ENCODE assay signal across 15 cellular contexts in genomic region chr16:54846761-54847160, GRCh38.
DNase-seq lines count a peak whose midpoint lies in the region; ATAC-seq and TF ChIP-seq lines count a peak whose summit lies in the region.
"Had no signal": no experiment of that assay in that cellular context is flagged by ENCODE, and none has a peak within 500 bp of the region (broad histone marks: within the 10 kb centered on the region; RNA-seq: fewer than 3 reads in every experiment).

No MANE protein-coding gene starts in this region.

- H3K9me3 ChIP-seq in HAP-1: no peaks in the 10 kb centered on the region

- peaks cover 2% of the 10 kb centered on the region for H3K9me3 Mint-ChIP-seq in Calu3 (ENCODE audit: low read depth, unreplicated experiment)
- peaks cover 28% of the 10 kb centered on the region for H3K9me3 Mint-ChIP-seq in mesothelial cell of epicardium
- peaks cover 10% of the 10 kb centered on the region for H3K9me3 Mint-ChIP-seq in stimulated activated effector memory CD8-positive, alpha-beta T cell treated with anti-CD3 and anti-CD28 coated beads, Interleukin-12 subunit alpha, Interleukin-12 subunit beta, amount 100 ng/mL, for 72 hours

- no peaks in the 10 kb centered on the region for H3K27me3 ChIP-seq in HAP-1 (ENCODE audit: low read depth)

- H3K4me3 Mint-ChIP-seq in Calu3 (ENCODE audit: low read depth, unreplicated experiment) (no peak overlapping the region), mesothelial cell of epicardium (no peak overlapping the region)
- H3K4me3 Mint-ChIP-seq in stimulated activated effector memory CD8-positive, alpha-beta T cell treated with anti-CD3 and anti-CD28 coated beads, Interleukin-12 subunit alpha, Interleukin-12 subunit beta, amount 100 ng/mL, for 72 hours: no peak overlapping the region

- CTCF ChIA-PET in Calu3 (lab: Charles Lee): interaction anchor here (0.5 to 0.7 kb wide), 3 partner anchors 112 to 1343 kb away, joined by 3 to 4 read pairs (median 3); no protein-coding TSS in a partner anchor

- H3K4me1 Mint-ChIP-seq in Calu3 (ENCODE audit: low read depth, unreplicated experiment) (peaks cover 12% of the 10 kb centered on the region), mesothelial cell of epicardium (peaks cover 12% of the 10 kb centered on the region)
- H3K4me1 Mint-ChIP-seq in stimulated activated effector memory CD8-positive, alpha-beta T cell treated with anti-CD3 and anti-CD28 coated beads, Interleukin-12 subunit alpha, Interleukin-12 subunit beta, amount 100 ng/mL, for 72 hours: no peaks in the 10 kb centered on the region

- H3K27ac Mint-ChIP-seq in Calu3 (ENCODE audit: unreplicated experiment) (no peak overlapping the region), mesothelial cell of epicardium (peak overlapping the region; percentile 89)
- H3K27ac Mint-ChIP-seq in stimulated activated effector memory CD8-positive, alpha-beta T cell treated with anti-CD3 and anti-CD28 coated beads, Interleukin-12 subunit alpha, Interleukin-12 subunit beta, amount 100 ng/mL, for 72 hours: no peak overlapping the region

- BruUV-seq in Calu3 (replicated peaks; lab: Mats Ljungman, UMichigan): no TSS peak

- H3K36me3 ChIP-seq in HAP-1 (replicated peaks): no peaks in the 10 kb centered on the region

- ATAC-seq in stimulated activated effector memory CD8-positive, alpha-beta T cell treated with anti-CD3 and anti-CD28 coated beads, Interleukin-12 subunit alpha, Interleukin-12 subunit beta, amount 100 ng/mL, for 72 hours: no peak
- ATAC-seq: stimulated activated naive CD8-positive, alpha-beta T cell treated with anti-CD3 and anti-CD28 coated beads, Interleukin-15, Interleukin-2, amounts not matched to agents 100 U/mL and 50 U/mL, for 24 hours had no signal

- in situ Hi-C loops in HAP-1 (cut with MboI; ENCODE audit: low sequenced_read_pairs): no loop called here

- H3K36me3 Mint-ChIP-seq in Calu3 (ENCODE audit: insufficient read depth, unreplicated experiment) (no peaks in the 10 kb centered on the region), mesothelial cell of epicardium (peaks cover 12% of the 10 kb centered on the region)
- H3K36me3 Mint-ChIP-seq in stimulated activated effector memory CD8-positive, alpha-beta T cell treated with anti-CD3 and anti-CD28 coated beads, Interleukin-12 subunit alpha, Interleukin-12 subunit beta, amount 100 ng/mL, for 72 hours: no peaks in the 10 kb centered on the region

- no peaks in the 10 kb centered on the region for H3K27me3 Mint-ChIP-seq in Calu3 (ENCODE audit: unreplicated experiment)
- no peaks in the 10 kb centered on the region for H3K27me3 Mint-ChIP-seq in mesothelial cell of epicardium (ENCODE audit: low read depth)

- H3K4me3 ChIP-seq in HAP-1: no peak overlapping the region
- H3K4me3 ChIP-seq: skin epidermis had no signal

- DNase-seq in Calu3: peak; percentile 30
- peak; percentile 27 for DNase-seq in LHCN-M2 (ENCODE audit: low read depth)
- peak; percentile 2 for DNase-seq in astrocyte of the hippocampus (ENCODE audit: low read depth, low spot score)
- DNase-seq in mesothelial cell of epicardium (ENCODE audit: low spot score in 2 of 2, unreplicated experiment in 2 of 2): no peak
- DNase-seq in DMS114 treated with DMSO at 0.1 percent for 48 hours (lab: John Stamatoyannopoulos, UW; ENCODE audit: unreplicated experiment): no peak
- no peak for DNase-seq in stimulated activated effector memory CD8-positive, alpha-beta T cell treated with anti-CD3 and anti-CD28 coated beads, Interleukin-12 subunit alpha, Interleukin-12 subunit beta, amount 100 ng/mL, for 72 hours (ENCODE audit: low spot score in 2 of 2)
- no peak for DNase-seq in dermis blood vessel endothelial cell
- DNase-seq in HAP-1 (ENCODE audit: low spot score in 2 of 2): no peak
- DNase-seq: activated effector memory CD4-positive, alpha-beta T cell treated with anti-CD3 and anti-CD28 coated beads, Interleukin-2, amount 50 U/mL, for 16 hours; AML-193; aorta; NCI-H2081 treated with DMSO at 0.1 percent for 48 hours; nucleus accumbens; stimulated activated naive CD8-positive, alpha-beta T cell treated with anti-CD3 and anti-CD28 coated beads, Interleukin-15, Interleukin-2, amounts not matched to agents 100 U/mL and 50 U/mL, for 24 hours had no signal

- intact Hi-C loops in Calu3 (cut with micrococcal nuclease; ENCODE audit: unreplicated experiment): no loop called here

- no peaks in the 10 kb centered on the region for H3K4me1 ChIP-seq in HAP-1

- TF ChIP-seq CTCF in Calu3 (IDR thresholded peaks at IDR 0.05; ENCODE audit: unreplicated experiment) (no peak), mesothelial cell of epicardium (IDR thresholded peaks at IDR 0.05; ENCODE audit: unreplicated experiment) (no peak)

Comparison
In these comparisons a context has a peak if more than half of its experiments do, and no peak if none do; other contexts are left out.
1. DNase-seq: peak in Calu3 (single experiment), LHCN-M2 (single experiment) and astrocyte of the hippocampus (single experiment); none in mesothelial cell of epicardium (0 of 2), DMS114 treated with DMSO at 0.1 percent for 48 hours (single experiment), stimulated activated effector memory CD8-positive, alpha-beta T cell treated with anti-CD3 and anti-CD28 coated beads, Interleukin-12 subunit alpha, Interleukin-12 subunit beta, amount 100 ng/mL, for 72 hours (0 of 2), dermis blood vessel endothelial cell (single experiment) and HAP-1 (0 of 2).